Comparison of ENCODE assay signal across 15 cellular contexts in the genomic region with DNA sequence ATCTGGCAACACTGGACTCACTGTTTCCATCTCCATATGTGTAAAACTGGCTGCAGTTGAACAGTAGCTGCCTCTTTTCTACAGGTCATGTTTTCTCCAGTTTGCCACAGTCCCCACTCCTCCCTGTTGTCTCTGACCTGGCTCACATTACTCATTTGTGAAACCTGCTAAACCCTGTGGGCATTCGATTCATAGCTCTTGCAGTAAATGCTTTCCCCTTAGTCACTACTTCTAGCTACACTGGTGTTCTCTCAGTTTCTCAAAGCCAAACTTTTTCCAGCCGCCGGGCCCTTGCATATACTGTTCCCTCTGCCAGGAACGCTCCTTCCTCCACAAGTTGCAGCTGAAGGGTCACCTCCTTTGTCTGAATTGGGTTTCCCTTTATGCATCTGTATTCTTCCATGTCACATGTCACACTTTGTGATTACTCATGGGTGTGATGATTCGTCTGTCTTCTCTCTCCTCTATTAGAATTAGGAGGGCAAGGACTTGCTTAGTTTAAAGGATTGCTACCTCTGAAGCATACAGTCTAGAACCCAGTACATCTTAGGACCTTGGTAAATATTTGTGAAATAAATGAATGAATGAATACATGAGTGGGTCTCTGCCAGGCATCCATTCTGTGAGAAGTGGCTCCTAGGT. TPM values are rescaled to one million over a fixed set of nuclear protein-coding genes. Genes with fewer than 3 reads are reported as not detected.
DNase-seq lines count a peak whose midpoint lies in the region; ATAC-seq and TF ChIP-seq lines count a peak whose summit lies in the region.
"Had no signal": no experiment of that assay in that cellular context is flagged by ENCODE, and none has a peak within 500 bp of the region (broad histone marks: within the 10 kb centered on the region; RNA-seq: fewer than 3 reads in every experiment).

No MANE protein-coding gene starts in this region.

- ATAC-seq in omental fat pad (ENCODE audit: low FRiP score) (peak; percentile 20), HG02852 (IDR thresholded peaks at IDR 0.05; ENCODE audit: unreplicated experiment) (no peak), HG03280 (IDR thresholded peaks at IDR 0.05; ENCODE audit: unreplicated experiment) (no peak), GM19395 (IDR thresholded peaks at IDR 0.05; ENCODE audit: unreplicated experiment) (no peak)
- ATAC-seq: Panc1 had no signal

- H3K4me1 ChIP-seq in Loucy (ENCODE audit: insufficient read depth, low read length, poor library complexity, severe bottlenecking): peaks cover 47% of the 10 kb centered on the region

- DNase-seq in activated CD4-positive, alpha-beta T cell treated with anti-CD3 and anti-CD28 coated beads for 48 hours: peak; percentile 36
- DNase-seq in activated CD4-positive, alpha-beta T cell treated with anti-CD3 and anti-CD28 coated beads for 4 hours: no peak
- no peak for DNase-seq in caudate nucleus (lab: John Stamatoyannopoulos, UW)
- DNase-seq in omental fat pad (ENCODE audit: low spot score): no peak
- DNase-seq: DMS79 treated with DMSO at 0.1 percent for 48 hours, NCI-H1048, NCI-H2107, NCI-H748 treated with DMSO at 0.1 percent for 48 hours had no signal

- H3K27me3 ChIP-seq in Loucy (ENCODE audit: insufficient read depth, low read length, poor library complexity, severe bottlenecking): no peaks in the 10 kb centered on the region

- H3K9me2 ChIP-seq in Loucy (replicated peaks; ENCODE audit: low read depth, low read length): no peaks in the 10 kb centered on the region

- no peak overlapping the region for H3K4me2 ChIP-seq in Loucy (ENCODE audit: low read depth, low read length, poor library complexity, severe bottlenecking)

- peak overlapping the region; percentile 37; the same call in 1 of the 2 replicates for H2AFZ ChIP-seq in Loucy (ENCODE audit: low read length)

- H4K20me1 ChIP-seq in Loucy (ENCODE audit: insufficient read depth, low read length, poor library complexity, severe bottlenecking): no peaks in the 10 kb centered on the region

- H3K27ac ChIP-seq in caudate nucleus (ENCODE audit: low read depth, low read length): peak overlapping the region; percentile 99

- no peaks in the 10 kb centered on the region for H3K36me3 ChIP-seq in Loucy (ENCODE audit: insufficient read depth, low read length)

- no peak overlapping the region for H3K9ac ChIP-seq in Loucy (ENCODE audit: low read depth, low read length, poor library complexity, severe bottlenecking)

- peaks cover 2% of the 10 kb centered on the region; the same call in 1 of the 2 replicates for H3F3A ChIP-seq in Loucy (ENCODE audit: low read depth)

- H3K79me2 ChIP-seq in Loucy (ENCODE audit: insufficient read depth, low read length): no peaks in the 10 kb centered on the region

- H3K4me3 ChIP-seq in Loucy (ENCODE audit: low read length, poor library complexity, severe bottlenecking): no peak overlapping the region

- TF ChIP-seq CTCF in Loucy (conservative IDR thresholded peaks at IDR 0.05; ENCODE audit: low read length): no peak
- TF ChIP-seq CTCF in omental fat pad (IDR thresholded peaks at IDR 0.05): no peak

- no peaks in the 10 kb centered on the region for H3K9me3 ChIP-seq in Loucy (ENCODE audit: insufficient read depth, low read depth, low read length)

RNA-seq across cellular contexts. Expression of a gene that starts 15.0 kb away (rescaled TPM):
- total RNA-seq in omental fat pad: not detected
- total RNA-seq: A172, H1 had no signal

RNA-seq across cellular contexts. Expression of a gene that starts 30.0 kb away (rescaled TPM):
- total RNA-seq in omental fat pad: 10 to 100 TPM; 21.9 to 51.9 (median 37.5) TPM

RNA-seq across cellular contexts. Expression of a gene that starts 39.5 kb away (rescaled TPM):
- total RNA-seq in omental fat pad: not detected
- total RNA-seq: A172, H1 had no signal

RNA-seq across cellular contexts. Expression of a gene that starts 58.5 kb away (rescaled TPM):
- 1,000 to 10,000 TPM in 2 of 4 donors, 100 to 1,000 TPM in 2; 301 to 1,668 (median 935) TPM for total RNA-seq in omental fat pad
